In genomic region chr3:32758375-32758753, GRCh38 we compare ENCODE assay signal across 11 cellular contexts. TPM values are rescaled to one million over a fixed set of nuclear protein-coding genes. Genes with fewer than 3 reads are reported as not detected.
DNase-seq lines count a peak whose midpoint lies in the region; TF ChIP-seq lines count a peak whose summit lies in the region.
"Had no signal": no experiment of that assay in that cellular context is flagged by ENCODE, and none has a peak within 500 bp of the region (broad histone marks: within the 10 kb centered on the region; RNA-seq: fewer than 3 reads in every experiment).

No MANE protein-coding gene starts in this region.

- H3K9me3 ChIP-seq in SJSA1 (replicated peaks) (no peaks in the 10 kb centered on the region), prostate gland (no peaks in the 10 kb centered on the region)
- H3K9me3 ChIP-seq: ovary had no signal

- DNase-seq in AG10803 (ENCODE audit: low read depth) (peak; percentile 13), HCEC 1CT (peak; percentile 44), SJSA1 (ENCODE audit: low read depth in 1 of 2, low spot score in 2 of 2) (peak in 1 of 2 experiments; percentile 12), fibroblast of peridontal ligament (ENCODE audit: extremely low read depth) (peak; percentile 79), GM13976 (ENCODE audit: low spot score) (no peak), NCI-H1092 (lab: John Stamatoyannopoulos, UW) (no peak), prostate gland (ENCODE audit: low spot score) (no peak)
- DNase-seq in NK-92 treated with Interleukin-12 subunit alpha and Interleukin-12 subunit beta, amount 100 ng/mL, for 24 hours (lab: John Stamatoyannopoulos, UW) = no peak
- DNase-seq: activated CD4-positive, alpha-beta T cell treated with anti-CD3 and anti-CD28 coated beads, Interleukin-2, amount 50 U/mL, for 4 hours; NCI-H2081; ovary had no signal

- TF ChIP-seq POLR2A in prostate gland (IDR thresholded peaks at IDR 0.05) = no peak

- intact Hi-C loops in prostate gland (cut with DNase I) = no loop called here

- H3K27me3 ChIP-seq in SJSA1 (replicated peaks) (no peaks in the 10 kb centered on the region), prostate gland (replicated peaks; ENCODE audit: insufficient read depth) (no peaks in the 10 kb centered on the region)
- H3K27me3 ChIP-seq: ovary had no signal

- TF ChIP-seq CTCF in AG10803 (conservative IDR thresholded peaks at IDR 0.05; ENCODE audit: low read length) (no peak), GM13976 (IDR thresholded peaks at IDR 0.05; ENCODE audit: borderline replicate concordance, control extremely low read depth, extremely low read depth, insufficient read depth, missing control alignments) (no peak), prostate gland (IDR thresholded peaks at IDR 0.05) (no peak)

- peaks cover 14% of the 10 kb centered on the region for H3K36me3 ChIP-seq in SJSA1
- no peaks in the 10 kb centered on the region for H3K36me3 ChIP-seq in prostate gland
- H3K36me3 ChIP-seq: ovary had no signal

- in situ Hi-C loops in GM13976 (cut with MboI; ENCODE audit: low sequenced_read_pairs, unreplicated experiment) = no loop called here

- H3K27ac ChIP-seq in SJSA1 (peak overlapping the region; percentile 31; the same call in 1 of the 2 replicates), prostate gland (no peak overlapping the region)
- H3K27ac ChIP-seq: ovary had no signal

- H3K4me3 ChIP-seq in AG10803 (ENCODE audit: low read length) = no peak overlapping the region
- H3K4me3 ChIP-seq in SJSA1 = no peak overlapping the region
- H3K4me3 ChIP-seq in prostate gland = no peak overlapping the region
- H3K4me3 ChIP-seq: ovary had no signal

- H3K4me1 ChIP-seq in SJSA1 (replicated peaks) = peaks cover 12% of the 10 kb centered on the region; the same call in 1 of the 2 replicates
- no peaks in the 10 kb centered on the region for H3K4me1 ChIP-seq in prostate gland (replicated peaks)

RNA-seq across cellular contexts. Expression of gene TRIM71, which starts 59.4 kb away (rescaled TPM):
- under 0.01 TPM in 1 of 2 replicates, not detected in the other for total RNA-seq in SJSA1 (2014; rRNA removed; shearing (Covaris generic))
- total RNA-seq in prostate gland = 10 to 100 TPM in 1 of 2 donors, not detected in 1; 11.1 TPM

Comparison
In these comparisons a context has a peak if more than half of its experiments do, and no peak if none do; other contexts are left out.
1. DNase-seq: peak in AG10803 (single experiment), HCEC 1CT (single experiment) and fibroblast of peridontal ligament (single experiment); none in NK-92 treated with Interleukin-12 subunit alpha and Interleukin-12 subunit beta, amount 100 ng/mL, for 24 hours (single experiment), GM13976 (single experiment), NCI-H1092 (single experiment) and prostate gland (single experiment).